Comparison of ENCODE assay signal across 26 cellular contexts in genomic region chr12:75665216-75665615, GRCh38.
A peak's percentile ranks its signal among the peaks of the same experiment; 100 is the strongest.
DNase-seq lines count a peak whose midpoint lies in the region; TF ChIP-seq lines count a peak whose summit lies in the region.
"Had no signal": no experiment of that assay in that cellular context is flagged by ENCODE, and none has a peak within 500 bp of the region (broad histone marks: within the 10 kb centered on the region; RNA-seq: fewer than 3 reads in every experiment).

No MANE protein-coding gene starts in this region.

- no peak overlapping the region for H3K23ac ChIP-seq in mesenchymal stem cell (ENCODE audit: low read length in 2 of 2)

- no peak overlapping the region for H2BK5ac ChIP-seq in mesenchymal stem cell (ENCODE audit: low read depth, low read length, poor library complexity, severe bottlenecking)

- H3K36me3 ChIP-seq in SJSA1, result no peaks in the 10 kb centered on the region
- no peaks in the 10 kb centered on the region for H3K36me3 ChIP-seq in mesenchymal stem cell (ENCODE audit: control insufficient read depth in 1 of 2, insufficient read depth in 2 of 2, low read depth in 1 of 2, low read length in 2 of 2)
- H3K36me3 ChIP-seq in ovary, result no peaks in the 10 kb centered on the region
- H3K36me3 ChIP-seq: BLaER1, heart left ventricle, MG63, pancreas, thoracic aorta, vagina had no signal

- intact Hi-C loops in ovary (cut with DNase I), result no loop called here

- H3K79me1 ChIP-seq in mesenchymal stem cell (replicated peaks; ENCODE audit: low read length, poor library complexity, severe bottlenecking), result no peaks in the 10 kb centered on the region

- TF ChIP-seq CTCF in AG10803 (conservative IDR thresholded peaks at IDR 0.05; ENCODE audit: low read length) (no peak), ovary (IDR thresholded peaks at IDR 0.05) (no peak)

- H3K18ac ChIP-seq in mesenchymal stem cell (ENCODE audit: low read depth in 1 of 2, low read length in 2 of 2), result peak overlapping the region in 1 of 2 experiments; percentile 70

- H3K27me3 ChIP-seq in SJSA1 (replicated peaks) (no peaks in the 10 kb centered on the region), mesenchymal stem cell (ENCODE audit: control insufficient read depth in 1 of 2, insufficient read depth in 1 of 2, low read length in 2 of 2) (no peaks in the 10 kb centered on the region), ovary (no peaks in the 10 kb centered on the region)
- H3K27me3 ChIP-seq: BLaER1, heart left ventricle, MG63, pancreas, vagina had no signal

- no peak overlapping the region for H4K8ac ChIP-seq in mesenchymal stem cell (ENCODE audit: low read length)

- DNase-seq in AG10803 (ENCODE audit: low read depth), result peak; percentile 56
- DNase-seq in H4 (ENCODE audit: low spot score), result peak; percentile 63
- peak; percentile 58 to 91 for DNase-seq in SJSA1 (ENCODE audit: low read depth in 1 of 2, low spot score in 2 of 2)
- peak; percentile 80 for DNase-seq in mesenchymal stem cell
- no peak for DNase-seq in DMS153 (lab: John Stamatoyannopoulos, UW)
- DNase-seq in SIG-M5 treated with dmso at 0.1 percent for 504 hours (lab: John Stamatoyannopoulos, UW; ENCODE audit: unreplicated experiment), result no peak
- no peak for DNase-seq in ovary
- DNase-seq in hippocampal formation (lab: John Stamatoyannopoulos, UW), result no peak
- DNase-seq: activated B cell treated with CpG ODN at 0.5 μM for 24 hours; activated CD4-positive, alpha-beta T cell treated with anti-CD3 and anti-CD28 coated beads, Interleukin-2, amount 50 U/mL, for 48 hours; activated CD8-positive, alpha-beta memory T cell treated with anti-CD3 and anti-CD28 coated beads, Interleukin-2, amount 50 U/mL, for 4 hours; activated naive CD8-positive, alpha-beta T cell treated with anti-CD3 and anti-CD28 coated beads for 36 hours; COR-L47; heart left ventricle; left colon; MG63; naive thymus-derived CD8-positive, alpha-beta T cell; NCI-H1417 treated with DMSO at 0.1 percent for 48 hours; NCI-H524 treated with DMSO at 0.1 percent for 48 hours; pancreas; stimulated activated CD4-positive, alpha-beta T cell treated with anti-CD3 and anti-CD28 coated beads, Interleukin-4, amount 100 ng/mL, for 24 hours; stimulated activated naive CD4-positive, alpha-beta T cell treated with Interleukin-2 at 50 U/mL for 16 hours; T-helper 9 cell had no signal

- TF ChIP-seq POLR2A in ovary (IDR thresholded peaks at IDR 0.05), result no peak

- WGBS in mesenchymal stem cell, result 10% methylated on average over 2 of the region's 2 CpGs
- WGBS in ovary, 3 donors, result 82 to 84% (median 84%) methylated on average over 2 of the region's 2 CpGs

- H2AFZ ChIP-seq in mesenchymal stem cell (ENCODE audit: low read depth, low read length), result no peak overlapping the region

- H2BK12ac ChIP-seq in mesenchymal stem cell (ENCODE audit: low read length in 2 of 2), result no peak overlapping the region

- H3K9me3 ChIP-seq in SJSA1 (replicated peaks) (no peaks in the 10 kb centered on the region), mesenchymal stem cell (ENCODE audit: control insufficient read depth, low read length) (no peaks in the 10 kb centered on the region), ovary (no peaks in the 10 kb centered on the region)
- H3K9me3 ChIP-seq: BLaER1, heart left ventricle, MG63, pancreas, thoracic aorta, vagina had no signal

- H2BK120ac ChIP-seq in mesenchymal stem cell (ENCODE audit: low read depth, low read length), result no peak overlapping the region

- H4K91ac ChIP-seq in mesenchymal stem cell (ENCODE audit: low read length), result no peak overlapping the region

- H3K14ac ChIP-seq in mesenchymal stem cell (ENCODE audit: low read length in 2 of 2), result no peak overlapping the region

- H3K4me3 ChIP-seq in AG10803 (ENCODE audit: low read length) (no peak overlapping the region), SJSA1 (no peak overlapping the region), mesenchymal stem cell (ENCODE audit: insufficient read depth in 1 of 2, low read depth in 1 of 2, low read length in 2 of 2) (no peak overlapping the region), ovary (no peak overlapping the region)
- H3K4me3 ChIP-seq: BLaER1, heart left ventricle, MG63, pancreas, thoracic aorta, vagina had no signal

- H3K4me1 ChIP-seq in SJSA1 (replicated peaks), result peaks cover 58% of the 10 kb centered on the region
- peaks cover 2% of the 10 kb centered on the region for H3K4me1 ChIP-seq in mesenchymal stem cell (ENCODE audit: control insufficient read depth, insufficient read depth, low read depth, low read length)
- no peaks in the 10 kb centered on the region for H3K4me1 ChIP-seq in ovary (ENCODE audit: insufficient read depth)
- H3K4me1 ChIP-seq: BLaER1 had no signal

- H3K4me2 ChIP-seq in mesenchymal stem cell (ENCODE audit: low read length, poor library complexity, severe bottlenecking), result no peak overlapping the region
- H3K4me2 ChIP-seq: BLaER1 had no signal

- H3K27ac ChIP-seq in SJSA1 (peak overlapping the region; percentile 95), mesenchymal stem cell (ENCODE audit: low read length, poor library complexity, severe bottlenecking) (no peak overlapping the region), ovary (no peak overlapping the region)
- H3K27ac ChIP-seq: BLaER1, heart left ventricle, thoracic aorta, vagina had no signal

- no peak overlapping the region for H3K4ac ChIP-seq in mesenchymal stem cell (ENCODE audit: low read depth in 1 of 2, low read length in 2 of 2)

- H2BK15ac ChIP-seq in mesenchymal stem cell (ENCODE audit: low read depth, poor library complexity, severe bottlenecking), result no peak overlapping the region

- no peak overlapping the region for H2AK5ac ChIP-seq in mesenchymal stem cell (ENCODE audit: low read length, severe bottlenecking)

- no peak overlapping the region for H3K9ac ChIP-seq in mesenchymal stem cell (ENCODE audit: low read length)
- H3K9ac ChIP-seq: BLaER1 had no signal

- no peak for TF ChIP-seq EP300 in ovary (IDR thresholded peaks at IDR 0.05)

Comparison
In these comparisons a context has a peak if more than half of its experiments do, and no peak if none do; other contexts are left out.
1. DNase-seq: peak in AG10803 (single experiment), H4 (single experiment), SJSA1 (2 of 2) and mesenchymal stem cell (single experiment); none in DMS153 (single experiment), SIG-M5 treated with dmso at 0.1 percent for 504 hours (single experiment), ovary (0 of 5) and hippocampal formation (0 of 2).